In genomic region chr6:124199226-124199625, GRCh38 we compare ENCODE assay signal across 24 cellular contexts.
DNase-seq lines count a peak whose midpoint lies in the region; ATAC-seq, FAIRE-seq and TF ChIP-seq lines count a peak whose summit lies in the region.
"Had no signal": no experiment of that assay in that cellular context is flagged by ENCODE, and none has a peak within 500 bp of the region (broad histone marks: within the 10 kb centered on the region; RNA-seq: fewer than 3 reads in every experiment).

No MANE protein-coding gene starts in this region.

- H3K4me3 Mint-ChIP-seq in GM23338 = no peak overlapping the region
- H3K4me3 Mint-ChIP-seq: CD14-positive monocyte; CD4-positive, alpha-beta T cell; CD8-positive, alpha-beta memory T cell; HFFc6 had no signal

- no peaks in the 10 kb centered on the region for H3K9me3 Mint-ChIP-seq in GM23338

- H3K36me3 Mint-ChIP-seq in GM23338 (ENCODE audit: low read depth) = peaks cover under 1% of the 10 kb centered on the region; the same call in 1 of the 3 replicates
- H3K36me3 Mint-ChIP-seq: CD14-positive monocyte; CD8-positive, alpha-beta memory T cell had no signal

- 2% methylated on average over 3 of the region's 3 CpGs for WGBS in HepG2 (ENCODE audit: low lambda C conversion rate)

- H3K4me1 Mint-ChIP-seq in GM23338 = peaks cover 9% of the 10 kb centered on the region
- H3K4me1 Mint-ChIP-seq: CD14-positive monocyte; CD8-positive, alpha-beta memory T cell had no signal

- peak overlapping the region; percentile 16 for H3K9ac ChIP-seq in SK-N-MC (ENCODE audit: insufficient read length)
- H3K9ac ChIP-seq in neural cell (ENCODE audit: low read length) = no peak overlapping the region
- no peak overlapping the region for H3K9ac ChIP-seq in HepG2 (ENCODE audit: insufficient read depth, low read depth, low read length)
- H3K9ac ChIP-seq: BLaER1 treated with 17β-estradiol and CSF1 and Interleukin-3, amounts not matched to agents 10 nM and 100 nM; GM23248 had no signal

- H3K9me3 ChIP-seq in SK-N-MC (ENCODE audit: low read depth, low read length) = no peaks in the 10 kb centered on the region
- no peaks in the 10 kb centered on the region for H3K9me3 ChIP-seq in neural cell (ENCODE audit: low read length)
- no peaks in the 10 kb centered on the region for H3K9me3 ChIP-seq in HepG2 (ENCODE audit: low read length)
- H3K9me3 ChIP-seq: A549; BE2C; BLaER1 treated with 17β-estradiol and CSF1 and Interleukin-3, amounts not matched to agents 10 nM and 100 nM; HAP-1 had no signal

- DNase-seq in GM23338 (ENCODE audit: low spot score) (no peak), SK-N-MC (ENCODE audit: low read depth, low spot score) (no peak), GM19238 (ENCODE audit: insufficient read length, low spot score) (no peak), GM12892 (ENCODE audit: insufficient read length) (no peak), HepG2 (ENCODE audit: low spot score) (no peak), posterior cingulate gyrus (no peak)
- DNase-seq: 8988T; ACHN; AML-193; BE2C; CD4-positive, alpha-beta T cell; CD8-positive, alpha-beta memory T cell; DMS 273 treated with DMSO at 0.1 percent for 48 hours; DMS79; EL; GF-D8; GM23248; HFFc6 had no signal

- H3K36me3 ChIP-seq in GM23338 (ENCODE audit: insufficient read depth) (no peaks in the 10 kb centered on the region), SK-N-MC (ENCODE audit: insufficient read depth, low read length) (no peaks in the 10 kb centered on the region), neural cell (ENCODE audit: insufficient read depth, low read length) (no peaks in the 10 kb centered on the region), HepG2 (replicated peaks in 1 of 2; ENCODE audit: control insufficient read depth in 1 of 2, insufficient read depth in 2 of 2, low read length in 2 of 2) (no peaks in the 10 kb centered on the region)
- H3K36me3 ChIP-seq: BE2C; BLaER1 treated with 17β-estradiol and CSF1 and Interleukin-3, amounts not matched to agents 10 nM and 100 nM; HAP-1 had no signal

- H3K9me2 ChIP-seq in GM23338 (ENCODE audit: insufficient read depth) (no peaks in the 10 kb centered on the region), neural cell (ENCODE audit: insufficient read depth, low read length) (no peaks in the 10 kb centered on the region)

- no peaks in the 10 kb centered on the region for H3K27me3 Mint-ChIP-seq in GM23338 (ENCODE audit: insufficient read depth, low read depth, poor library complexity)
- H3K27me3 Mint-ChIP-seq: CD4-positive, alpha-beta T cell; CD8-positive, alpha-beta memory T cell had no signal

- H3K79me2 ChIP-seq in GM23338 (replicated peaks; ENCODE audit: insufficient read depth) (no peaks in the 10 kb centered on the region), neural cell (replicated peaks; ENCODE audit: insufficient read depth, low read length) (no peaks in the 10 kb centered on the region), HepG2 (ENCODE audit: insufficient read depth, low read length) (no peaks in the 10 kb centered on the region)

- TF ChIP-seq RAD21 in neural cell (conservative IDR thresholded peaks at IDR 0.05) = no peak
- TF ChIP-seq RAD21 in HepG2 (CRISPR knock-in tag; IDR thresholded peaks at IDR 0.05) = no peak

- H3K27ac ChIP-seq in GM23338 (ENCODE audit: low read depth) (no peak overlapping the region), SK-N-MC (peak overlapping the region; percentile 91), neural cell (ENCODE audit: low read length) (peak overlapping the region; percentile 31), HepG2 (ENCODE audit: extremely low read length, insufficient read depth, low read length) (no peak overlapping the region)
- H3K27ac ChIP-seq: A549; BLaER1 treated with 17β-estradiol and CSF1 and Interleukin-3, amounts not matched to agents 10 nM and 100 nM; GM23248 had no signal

- H3K27me3 ChIP-seq in GM23338 (ENCODE audit: insufficient read depth) (no peaks in the 10 kb centered on the region), neural cell (ENCODE audit: insufficient read depth, low read depth, low read length) (no peaks in the 10 kb centered on the region), HepG2 (ENCODE audit: control insufficient read depth in 1 of 2, insufficient read depth in 2 of 2, low read length in 2 of 2) (no peaks in the 10 kb centered on the region)
- H3K27me3 ChIP-seq: BE2C; BLaER1 treated with 17β-estradiol and CSF1 and Interleukin-3, amounts not matched to agents 10 nM and 100 nM had no signal

- TF ChIP-seq EP300 in neural cell (conservative IDR thresholded peaks at IDR 0.05; ENCODE audit: poor library complexity, severe bottlenecking) (peak; percentile 37), HepG2 (IDR thresholded peaks at IDR 0.05; ENCODE audit: low read depth in 2 of 2, low read length in 2 of 2) (no peak), HepG2 (CRISPR knock-in tag; IDR thresholded peaks at IDR 0.05; ENCODE audit: borderline replicate concordance) (no peak)

- no peak overlapping the region for H3K4me2 ChIP-seq in GM23338
- H3K4me2 ChIP-seq in neural cell (ENCODE audit: low read length) = no peak overlapping the region
- H3K4me2 ChIP-seq in HepG2 (ENCODE audit: low read depth, low read length) = no peak overlapping the region
- H3K4me2 ChIP-seq: A549; BLaER1 treated with 17β-estradiol and CSF1 and Interleukin-3, amounts not matched to agents 10 nM and 100 nM had no signal

- no peak for ATAC-seq in GM23338
- ATAC-seq in HepG2 = no peak
- ATAC-seq: A549 had no signal

- H3K27ac Mint-ChIP-seq in GM23338 = no peak overlapping the region
- H3K27ac Mint-ChIP-seq: CD14-positive monocyte; CD4-positive, alpha-beta T cell; CD8-positive, alpha-beta memory T cell; HFFc6 had no signal

- no peaks in the 10 kb centered on the region for H3F3A ChIP-seq in GM23338 (replicated peaks; ENCODE audit: low read depth)
- H3F3A ChIP-seq in neural cell (ENCODE audit: insufficient read depth, low read length, poor library complexity, severe bottlenecking) = no peaks in the 10 kb centered on the region

- H3K4me1 ChIP-seq in GM23338 (ENCODE audit: insufficient read depth) (peaks cover 5% of the 10 kb centered on the region), HepG2 (ENCODE audit: insufficient read depth, low read length) (no peaks in the 10 kb centered on the region)
- H3K4me1 ChIP-seq: A549; BE2C; BLaER1 treated with 17β-estradiol and CSF1 and Interleukin-3, amounts not matched to agents 10 nM and 100 nM; HAP-1 had no signal

- FAIRE-seq in GM12892 (lab: Jason Lieb, UNC) (no peak), HepG2 (lab: Jason Lieb, UNC) (no peak)
- FAIRE-seq: A549, D721Med had no signal

- in situ Hi-C loops in HepG2 (cut with HindIII; ENCODE audit: extremely low pct_ligation_motif_present, low pct_unique_long_range_greater_than_20kb) = no loop called here

- TF ChIP-seq POLR2A in GM12892 (IDR thresholded peaks at IDR 0.05; ENCODE audit: low read depth, low read length) = no peak
- TF ChIP-seq POLR2A in HepG2 (IDR thresholded peaks at IDR 0.05; ENCODE audit: insufficient read depth in 1 of 2, low read depth in 2 of 2, low read length in 2 of 2) = no peak

- CTCF ChIA-PET in HepG2 (lab: Yijun Ruan, JAX; ENCODE audit: low intra/inter-chr PET ratio, low total read pairs) = no interaction called here

- POLR2A ChIA-PET in HepG2 (lab: Yijun Ruan, JAX) = no interaction called here

- 0 out of 2 replicates have a peak overlapping the region, but pooled peaks have one; percentile 25 for H2AFZ ChIP-seq in GM23338
- H2AFZ ChIP-seq in neural cell (ENCODE audit: low read depth, low read length) = no peak overlapping the region
- H2AFZ ChIP-seq in HepG2 (ENCODE audit: low read length) = no peak overlapping the region
- H2AFZ ChIP-seq: GM23248 had no signal

- H3K4me3 ChIP-seq in GM23338 = no peak overlapping the region
- peak overlapping the region; percentile 72; the same call in 1 of the 2 replicates for H3K4me3 ChIP-seq in SK-N-MC
- no peak overlapping the region for H3K4me3 ChIP-seq in neural cell (ENCODE audit: low read length)
- H3K4me3 ChIP-seq in HepG2 (replicated peaks in 1 of 3; ENCODE audit: insufficient read depth in 1 of 3, low read depth in 2 of 3, low read length in 3 of 3) = no peak overlapping the region
- H3K4me3 ChIP-seq: A549; BLaER1 treated with 17β-estradiol and CSF1 and Interleukin-3, amounts not matched to agents 10 nM and 100 nM; GM23248; HAP-1 had no signal

- TF ChIP-seq CTCF in GM23338 (conservative IDR thresholded peaks at IDR 0.05; ENCODE audit: low read depth in 2 of 2) = no peak
- TF ChIP-seq CTCF in neural cell (IDR thresholded peaks at IDR 0.05; ENCODE audit: poor library complexity, severe bottlenecking) = no peak
- TF ChIP-seq CTCF in HepG2 (CRISPR knock-in tag; IDR thresholded peaks at IDR 0.05) = no peak

- intact Hi-C loops in HepG2 (cut with micrococcal nuclease; ENCODE audit: unreplicated experiment) (no loop called here), posterior cingulate gyrus (cut with DNase I) (no loop called here)

- H4K20me1 ChIP-seq in GM23338 (replicated peaks; ENCODE audit: insufficient read depth) (no peaks in the 10 kb centered on the region), neural cell (ENCODE audit: insufficient read depth) (no peaks in the 10 kb centered on the region), HepG2 (ENCODE audit: insufficient read depth, low read length) (no peaks in the 10 kb centered on the region)
- H4K20me1 ChIP-seq: BLaER1 treated with 17β-estradiol and CSF1 and Interleukin-3, amounts not matched to agents 10 nM and 100 nM had no signal

- no TSS peak for BruUV-seq in HepG2 (replicated peaks; lab: Mats Ljungman, UMichigan)

TF ChIP-seq in GM23338, 12 proteins besides CTCF, POLR2A, EP300 and RAD21 (continues in another document):
- TF ChIP-seq STAT1 (IDR thresholded peaks at IDR 0.05; ENCODE audit: unreplicated experiment) (no peak), EZH2phosphoT487 (IDR thresholded peaks at IDR 0.05; ENCODE audit: unreplicated experiment) (no peak), ZNF114 (CRISPR knock-in tag; IDR thresholded peaks at IDR 0.05) (no peak), POLR2AphosphoS5 (IDR thresholded peaks at IDR 0.05; ENCODE audit: low read depth) (no peak), ZNF331 (CRISPR knock-in tag; IDR thresholded peaks at IDR 0.05; ENCODE audit: low read depth) (no peak), JUNB (IDR thresholded peaks at IDR 0.05; ENCODE audit: unreplicated experiment) (no peak)

TF ChIP-seq in neural cell, 6 proteins besides CTCF, POLR2A, EP300 and RAD21:
- TF ChIP-seq MXI1 (conservative IDR thresholded peaks at IDR 0.05; ENCODE audit: poor library complexity, severe bottlenecking) (no peak), EZH2 (IDR thresholded peaks at IDR 0.05; ENCODE audit: borderline replicate concordance, insufficient read depth, low read length, poor library complexity, severe bottlenecking) (no peak)

TF ChIP-seq in HepG2, 621 proteins besides CTCF, POLR2A, EP300 and RAD21 (continues in another document):
- TF ChIP-seq ZNF451 (CRISPR knock-in tag; IDR thresholded peaks at IDR 0.05) = no peak
- no peak for TF ChIP-seq ZSCAN22 (CRISPR knock-in tag; IDR thresholded peaks at IDR 0.05)
- TF ChIP-seq, protein P1, sequence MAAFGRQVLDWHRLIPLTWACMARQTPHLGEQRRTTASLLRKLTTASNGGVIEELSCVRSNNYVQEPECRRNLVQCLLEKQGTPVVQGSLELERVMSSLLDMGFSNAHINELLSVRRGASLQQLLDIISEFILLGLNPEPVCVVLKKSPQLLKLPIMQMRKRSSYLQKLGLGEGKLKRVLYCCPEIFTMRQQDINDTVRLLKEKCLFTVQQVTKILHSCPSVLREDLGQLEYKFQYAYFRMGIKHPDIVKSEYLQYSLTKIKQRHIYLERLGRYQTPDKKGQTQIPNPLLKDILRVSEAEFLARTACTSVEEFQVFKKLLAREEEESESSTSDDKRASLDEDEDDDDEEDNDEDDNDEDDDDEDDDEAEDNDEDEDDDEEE (CRISPR knock-in tag; IDR thresholded peaks at IDR 0.05) = no peak

Comparison
In these comparisons a context has a peak if more than half of its experiments do, and no peak if none do; other contexts are left out.
1. H3K27ac ChIP-seq: peak in SK-N-MC (single experiment) and neural cell (single experiment); none in GM23338 (single experiment) and HepG2 (single experiment).